In the genomic region with DNA sequence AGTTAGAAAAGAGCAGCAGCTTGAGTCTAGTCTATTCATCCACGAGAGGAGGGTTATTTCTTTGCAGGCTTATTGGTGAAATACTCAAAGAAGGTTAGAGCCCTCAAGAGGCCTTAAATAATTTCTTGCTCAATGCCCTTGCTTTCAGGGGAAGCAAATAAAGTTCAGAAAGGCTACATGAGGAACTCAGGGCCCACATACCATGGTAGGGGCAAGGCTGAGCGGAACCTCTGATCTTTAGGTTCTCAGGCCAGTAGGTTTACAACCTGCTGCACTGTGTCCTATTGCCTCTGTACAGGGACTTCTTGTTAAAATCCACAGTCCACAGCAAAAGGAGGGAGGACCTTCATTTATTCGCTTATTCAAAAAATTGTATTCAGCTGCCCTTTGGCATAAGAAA, we compare ENCODE assay signal across 18 cellular contexts.
"Had no signal": no experiment of that assay in that cellular context is flagged by ENCODE, and none has a peak within 500 bp of the region (broad histone marks: within the 10 kb centered on the region; RNA-seq: fewer than 3 reads in every experiment).

No MANE protein-coding gene starts in this region.

- H3K4me3 Mint-ChIP-seq: memory B cell, mesothelial cell of epicardium, natural killer cell, neural crest cell, type B pancreatic cell had no signal

- H3K4me1 Mint-ChIP-seq: memory B cell, natural killer cell, neural crest cell had no signal

- H3K9me3 Mint-ChIP-seq: memory B cell, mesothelial cell of epicardium, natural killer cell, neural crest cell, type B pancreatic cell had no signal

- H3K36me3 Mint-ChIP-seq: memory B cell, mesothelial cell of epicardium, natural killer cell, type B pancreatic cell had no signal

- ATAC-seq: esophagus mucosa, heart right ventricle, natural killer cell had no signal

- H3K36me3 ChIP-seq: heart right ventricle, right atrium auricular region, suprapubic skin, thyroid gland, uterus had no signal

- H3K27ac ChIP-seq: heart right ventricle, suprapubic skin, thyroid gland had no signal

- DNase-seq: effector memory CD4-positive, alpha-beta T cell; heart right ventricle; hypothalamus; kidney glomerular epithelial cell; natural killer cell; posterior cingulate gyrus; small intestine; stimulated activated CD4-positive, alpha-beta T cell treated with anti-CD3 and anti-CD28 coated beads, Interleukin-12 subunit alpha, Interleukin-12 subunit beta, amount 100 ng/mL, for 4 hours; stimulated activated naive CD4-positive, alpha-beta T cell treated with Interleukin-2 at 50 U/mL for 16 hours; thyroid gland; uterus had no signal

- H3K27ac Mint-ChIP-seq: memory B cell, mesothelial cell of epicardium, natural killer cell, type B pancreatic cell had no signal

- H3K4me3 ChIP-seq: heart right ventricle, right atrium auricular region, suprapubic skin, thyroid gland, uterus had no signal

- H3K4me1 ChIP-seq: uterus had no signal

- H3K9me3 ChIP-seq: heart right ventricle, right atrium auricular region, suprapubic skin, thyroid gland, uterus had no signal

- H3K27me3 ChIP-seq: heart right ventricle, right atrium auricular region, suprapubic skin, thyroid gland, uterus had no signal
